In the genomic region with DNA sequence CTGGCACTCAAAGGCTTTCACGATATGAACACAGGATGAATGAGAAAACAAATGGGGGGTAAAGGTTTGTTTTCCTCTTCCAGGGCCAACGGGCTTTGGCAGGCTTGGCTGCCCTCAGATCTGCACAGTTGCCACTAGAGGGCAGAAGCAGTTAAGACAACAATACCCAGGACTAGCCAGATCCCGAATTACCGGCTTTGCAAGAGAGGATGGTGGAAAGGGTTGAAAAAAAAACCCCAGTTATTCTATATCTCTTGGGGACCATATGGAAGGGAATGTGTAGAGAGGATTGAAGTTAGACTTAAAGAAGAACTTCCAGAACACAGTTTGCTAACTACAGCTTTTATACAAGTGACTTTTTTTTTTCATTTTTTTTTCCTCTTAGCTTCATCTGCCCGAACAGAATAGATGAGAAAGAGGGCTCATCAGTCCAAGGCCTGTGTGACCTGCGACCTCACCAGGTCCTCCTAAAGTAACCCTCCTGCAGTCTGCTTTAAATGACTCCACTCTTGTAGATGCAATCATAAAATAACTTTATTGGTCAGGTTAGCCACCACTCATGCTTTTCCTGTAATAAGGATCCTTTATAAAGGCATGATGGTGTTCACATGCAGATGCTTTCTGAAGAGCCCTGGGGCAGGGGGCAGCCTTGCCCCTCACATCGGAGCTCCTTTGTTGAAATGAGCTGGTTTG, we compare ENCODE assay signal across 8 cellular contexts. TPM values are rescaled to one million over a fixed set of nuclear protein-coding genes. Genes with fewer than 3 reads are reported as not detected.
DNase-seq lines count a peak whose midpoint lies in the region; ATAC-seq and TF ChIP-seq lines count a peak whose summit lies in the region.

No MANE protein-coding gene starts in this region.

- BruUV-seq in Panc1 (replicated peaks; lab: Mats Ljungman, UMichigan): no TSS peak

- H3K36me3 Mint-ChIP-seq in activated T-cell treated with anti-CD3 and anti-CD28 coated beads, Interleukin-2, amount 50 U/mL, for 72 hours (ENCODE audit: insufficient read depth in 2 of 2): no peaks in the 10 kb centered on the region
- no peaks in the 10 kb centered on the region for H3K36me3 Mint-ChIP-seq in natural killer cell treated with Interleukin-12 subunit alpha and Interleukin-12 subunit beta and Interleukin-15 and Interleukin-18, amount 100 ng/mL, for 72 hours

- TF ChIP-seq CTCF in GM12873 (IDR thresholded peaks at IDR 0.05; ENCODE audit: insufficient read depth, low read depth, low read length, missing control alignments): peak; percentile 87
- TF ChIP-seq CTCF in Panc1 (IDR thresholded peaks at IDR 0.05): peak; percentile 92

- H3K4me1 ChIP-seq in Panc1 (ENCODE audit: control insufficient read depth, insufficient read depth, low read length): no peaks in the 10 kb centered on the region; the same call in 1 of the 2 replicates

- no peaks in the 10 kb centered on the region for H3K9me3 Mint-ChIP-seq in activated T-cell treated with anti-CD3 and anti-CD28 coated beads, Interleukin-2, amount 50 U/mL, for 72 hours
- H3K9me3 Mint-ChIP-seq in natural killer cell treated with Interleukin-12 subunit alpha and Interleukin-12 subunit beta and Interleukin-15 and Interleukin-18, amount 100 ng/mL, for 72 hours: no peaks in the 10 kb centered on the region

- POLR2A ChIA-PET in Panc1 (lab: Charles Lee): no interaction called here

- H3K4me3 ChIP-seq in Panc1 (ENCODE audit: low read depth in 2 of 2, low read length in 2 of 2): no peak overlapping the region

- in situ Hi-C loops in Panc1 (cut with HindIII; ENCODE audit: low pct_unique_long_range_greater_than_20kb, low sequenced_read_pairs): no loop called here

- no peak overlapping the region for H3K27ac ChIP-seq in Panc1 (ENCODE audit: low read length)

- CTCF ChIA-PET in Panc1 (lab: Charles Lee): interaction anchor here (0.6 to 1.6 kb wide), 7 partner anchors 24 to 362 kb away, joined by 3 to 18 read pairs (median 4); no protein-coding TSS in a partner anchor

- intact Hi-C loops in Panc1 (cut with micrococcal nuclease; ENCODE audit: unreplicated experiment): loop anchor here (1.0 to 5.0 kb wide), 4 partner anchors 67 to 362 kb away; no protein-coding TSS in a partner anchor

- DNase-seq in M059J (ENCODE audit: low read depth) (peak; percentile 79), Panc1 (ENCODE audit: low read depth, low spot score) (no peak), fibroblast of peridontal ligament (ENCODE audit: extremely low read depth) (peak; percentile 87), ureter (ENCODE audit: low spot score) (peak; percentile 82)
- peak; percentile 56 to 58 for DNase-seq in activated T-cell treated with anti-CD3 and anti-CD28 coated beads, Interleukin-2, amount 50 U/mL, for 72 hours
- DNase-seq in natural killer cell treated with Interleukin-12 subunit alpha and Interleukin-12 subunit beta and Interleukin-15 and Interleukin-18, amount 100 ng/mL, for 72 hours (ENCODE audit: low spot score): no peak

- H3K27me3 ChIP-seq in Panc1 (ENCODE audit: control insufficient read depth, insufficient read depth, low read length): peaks cover 37% of the 10 kb centered on the region

- peaks cover 22% of the 10 kb centered on the region for H3K4me1 Mint-ChIP-seq in activated T-cell treated with anti-CD3 and anti-CD28 coated beads, Interleukin-2, amount 50 U/mL, for 72 hours (ENCODE audit: low read depth)
- H3K4me1 Mint-ChIP-seq in natural killer cell treated with Interleukin-12 subunit alpha and Interleukin-12 subunit beta and Interleukin-15 and Interleukin-18, amount 100 ng/mL, for 72 hours (ENCODE audit: low read depth in 2 of 2): peaks cover 14 to 33% of the 10 kb centered on the region in 2 donors

- H3K9me3 ChIP-seq in Panc1 (ENCODE audit: control insufficient read depth, insufficient read depth, low read depth, low read length): no peaks in the 10 kb centered on the region

- no peak overlapping the region for H3K4me3 Mint-ChIP-seq in activated T-cell treated with anti-CD3 and anti-CD28 coated beads, Interleukin-2, amount 50 U/mL, for 72 hours
- H3K4me3 Mint-ChIP-seq in natural killer cell treated with Interleukin-12 subunit alpha and Interleukin-12 subunit beta and Interleukin-15 and Interleukin-18, amount 100 ng/mL, for 72 hours: no peak overlapping the region

- H3K27me3 Mint-ChIP-seq in activated T-cell treated with anti-CD3 and anti-CD28 coated beads, Interleukin-2, amount 50 U/mL, for 72 hours (ENCODE audit: low read depth): peaks cover 21% of the 10 kb centered on the region
- H3K27me3 Mint-ChIP-seq in natural killer cell treated with Interleukin-12 subunit alpha and Interleukin-12 subunit beta and Interleukin-15 and Interleukin-18, amount 100 ng/mL, for 72 hours: peaks cover 16 to 24% of the 10 kb centered on the region in 2 donors

- H3K27ac Mint-ChIP-seq in activated T-cell treated with anti-CD3 and anti-CD28 coated beads, Interleukin-2, amount 50 U/mL, for 72 hours: no peak overlapping the region
- H3K27ac Mint-ChIP-seq in natural killer cell treated with Interleukin-12 subunit alpha and Interleukin-12 subunit beta and Interleukin-15 and Interleukin-18, amount 100 ng/mL, for 72 hours: no peak overlapping the region

- ATAC-seq in Panc1 (peak; percentile 94), HG02970 (IDR thresholded peaks at IDR 0.05; ENCODE audit: low FRiP score, unreplicated experiment) (no peak)
- ATAC-seq in activated T-cell treated with anti-CD3 and anti-CD28 coated beads, Interleukin-2, amount 50 U/mL, for 72 hours (replicated peaks in 1 of 2): peak; percentile 84
- peak; percentile 71 to 81 for ATAC-seq in natural killer cell treated with Interleukin-12 subunit alpha and Interleukin-12 subunit beta and Interleukin-15 and Interleukin-18, amount 100 ng/mL, for 72 hours

- H3K36me3 ChIP-seq in Panc1 (ENCODE audit: control insufficient read depth, insufficient read depth, low read length): no peaks in the 10 kb centered on the region

RNA-seq across cellular contexts. Expression of a gene that starts 10.7 kb away (rescaled TPM):
- not detected in 2 replicates for total RNA-seq in M059J (2014; rRNA removed; shearing (Covaris generic))
- total RNA-seq in Panc1 (2021; ENCODE audit: unreplicated experiment) (not detected), ureter (59.0 TPM)
- not detected for polyA plus RNA-seq in Panc1 (2012; ENCODE audit: insufficient read length)
- 1 to 10 TPM in 1 of 2 donors, under 1 TPM in 1; 1.00 to 2.2 TPM for total RNA-seq in activated T-cell treated with anti-CD3 and anti-CD28 coated beads, Interleukin-2, amount 50 U/mL, for 72 hours
- total RNA-seq in natural killer cell treated with Interleukin-12 subunit alpha and Interleukin-12 subunit beta and Interleukin-15 and Interleukin-18, amount 100 ng/mL, for 72 hours: not detected

RNA-seq across cellular contexts. Expression of a gene that starts 34.9 kb away (rescaled TPM):
- total RNA-seq in M059J (2014; rRNA removed; shearing (Covaris generic)): 0.67 and 1.2 TPM in 2 replicates
- 6.1 TPM for total RNA-seq in Panc1 (2021; ENCODE audit: unreplicated experiment)
- 1.5 TPM for polyA plus RNA-seq in Panc1 (2012; ENCODE audit: insufficient read length)
- 100 to 1,000 TPM; 138 to 153 TPM for total RNA-seq in activated T-cell treated with anti-CD3 and anti-CD28 coated beads, Interleukin-2, amount 50 U/mL, for 72 hours
- 100 to 1,000 TPM in 1 of 2 donors, 10 to 100 TPM in 1; 82.6 to 157 TPM for total RNA-seq in natural killer cell treated with Interleukin-12 subunit alpha and Interleukin-12 subunit beta and Interleukin-15 and Interleukin-18, amount 100 ng/mL, for 72 hours
- 199 TPM for total RNA-seq in ureter

Comparison
In these comparisons a context has a peak if more than half of its experiments do, and no peak if none do; other contexts are left out.
1. DNase-seq: peak in M059J (single experiment), activated T-cell treated with anti-CD3 and anti-CD28 coated beads, Interleukin-2, amount 50 U/mL, for 72 hours (2 of 2), fibroblast of peridontal ligament (single experiment) and ureter (single experiment); none in Panc1 (single experiment) and natural killer cell treated with Interleukin-12 subunit alpha and Interleukin-12 subunit beta and Interleukin-15 and Interleukin-18, amount 100 ng/mL, for 72 hours (single experiment).
2. RNA of a gene that starts 10.7 kb away (total RNA-seq): 59.0 TPM in ureter (single experiment); 1.00 to 2.2 TPM in activated T-cell treated with anti-CD3 and anti-CD28 coated beads, Interleukin-2, amount 50 U/mL, for 72 hours, not detected in natural killer cell treated with Interleukin-12 subunit alpha and Interleukin-12 subunit beta and Interleukin-15 and Interleukin-18, amount 100 ng/mL, for 72 hours, not detected in M059J and not detected in Panc1 (single experiment); every median in the first group is over 10 times any median in the second.
3. RNA of a gene that starts 34.9 kb away (total RNA-seq): 199 TPM in ureter (single experiment), 82.6 to 157 TPM in natural killer cell treated with Interleukin-12 subunit alpha and Interleukin-12 subunit beta and Interleukin-15 and Interleukin-18, amount 100 ng/mL, for 72 hours and 138 to 153 TPM in activated T-cell treated with anti-CD3 and anti-CD28 coated beads, Interleukin-2, amount 50 U/mL, for 72 hours; 6.1 TPM in Panc1 (single experiment) and 0.67 to 1.2 TPM in M059J; every median in the first group is over 10 times any median in the second.